Comparison of ENCODE assay signal across 22 cellular contexts in the genomic region with DNA sequence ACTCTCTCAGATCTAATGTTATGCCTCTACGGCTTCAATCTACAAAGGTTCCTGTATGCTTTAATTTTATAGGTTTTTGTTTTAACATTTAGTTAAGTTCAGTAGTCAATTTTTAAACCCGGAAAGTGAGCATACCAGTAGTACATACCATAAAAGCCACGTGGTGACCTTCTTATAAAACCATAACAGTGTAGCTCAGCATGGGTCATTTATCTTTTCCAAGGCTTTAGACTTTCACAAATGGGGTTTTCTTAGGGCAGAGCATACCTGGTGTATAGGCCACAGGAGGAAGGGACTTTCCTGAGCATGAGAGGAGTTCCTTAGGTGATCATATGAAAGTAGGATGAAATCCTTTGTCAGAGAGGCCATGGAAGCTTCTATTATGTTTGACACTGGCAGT. TPM values are rescaled to one million over a fixed set of nuclear protein-coding genes. Genes with fewer than 3 reads are reported as not detected.
"Had no signal": no experiment of that assay in that cellular context is flagged by ENCODE, and none has a peak within 500 bp of the region (broad histone marks: within the 10 kb centered on the region; RNA-seq: fewer than 3 reads in every experiment).

No MANE protein-coding gene starts in this region.

- H3K36me3 Mint-ChIP-seq: activated CD4-positive, alpha-beta memory T cell treated with anti-CD3 and anti-CD28 coated beads for 36 hours; activated naive CD4-positive, alpha-beta T cell treated with anti-CD3 and anti-CD28 coated beads, Interleukin-2, amount 50 U/mL, for 72 hours; T-cell had no signal

- H3K27ac ChIP-seq: cardiac muscle cell, colonic mucosa, ovary, SK-N-MC, suprapubic skin, upper lobe of left lung, VCaP had no signal

- H3K9me3 ChIP-seq: colonic mucosa, ovary, suprapubic skin, upper lobe of left lung had no signal

- H3K27ac Mint-ChIP-seq: activated CD4-positive, alpha-beta memory T cell treated with anti-CD3 and anti-CD28 coated beads for 36 hours; activated CD4-positive, alpha-beta T cell treated with anti-CD3 and anti-CD28 coated beads for 36 hours; activated naive CD4-positive, alpha-beta T cell treated with anti-CD3 and anti-CD28 coated beads, Interleukin-2, amount 50 U/mL, for 72 hours; T-cell had no signal

- H3K27me3 Mint-ChIP-seq: activated CD4-positive, alpha-beta memory T cell treated with anti-CD3 and anti-CD28 coated beads for 36 hours; activated CD4-positive, alpha-beta T cell treated with anti-CD3 and anti-CD28 coated beads for 36 hours; T-cell had no signal

- H3K36me3 ChIP-seq: cardiac muscle cell, colonic mucosa, ovary, upper lobe of left lung had no signal

- H3K27me3 ChIP-seq: cardiac muscle cell, colonic mucosa, ovary, suprapubic skin, upper lobe of left lung had no signal

- ATAC-seq: activated CD4-positive, alpha-beta T cell treated with anti-CD3 and anti-CD28 coated beads for 36 hours; activated T-cell treated with anti-CD3 and anti-CD28 coated beads, Interleukin-2, amount 50 U/mL, for 4 hours; esophagus mucosa; Right ventricle myocardium inferior; T-cell had no signal

- H3K4me3 ChIP-seq: cardiac muscle cell, colonic mucosa, ovary, SK-N-MC, suprapubic skin, upper lobe of left lung had no signal

- DNase-seq: activated CD4-positive, alpha-beta memory T cell treated with anti-CD3 and anti-CD28 coated beads for 36 hours; activated CD4-positive, alpha-beta T cell treated with anti-CD3 and anti-CD28 coated beads for 36 hours; activated effector memory CD4-positive, alpha-beta T cell treated with anti-CD3 and anti-CD28 coated beads, Interleukin-2, amount 50 U/mL, for 16 hours; activated T-cell treated with anti-CD3 and anti-CD28 coated beads, Interleukin-2, amount 50 U/mL, for 4 hours; anterior cingulate cortex; colonic mucosa; hypothalamus; kidney glomerular epithelial cell; ovary; stimulated activated naive CD4-positive, alpha-beta T cell treated with Interleukin-2 at 50 U/mL for 16 hours; T-cell; T1000; upper lobe of left lung had no signal

- H3K4me1 Mint-ChIP-seq: activated CD4-positive, alpha-beta T cell treated with anti-CD3 and anti-CD28 coated beads for 36 hours; T-cell had no signal

- H3K4me3 Mint-ChIP-seq: activated CD4-positive, alpha-beta memory T cell treated with anti-CD3 and anti-CD28 coated beads for 36 hours; activated CD4-positive, alpha-beta T cell treated with anti-CD3 and anti-CD28 coated beads for 36 hours; activated T-cell treated with anti-CD3 and anti-CD28 coated beads, Interleukin-2, amount 50 U/mL, for 4 hours; neural crest cell; T-cell had no signal

- H3K4me1 ChIP-seq: colonic mucosa had no signal

- H3K9me3 Mint-ChIP-seq: activated CD4-positive, alpha-beta memory T cell treated with anti-CD3 and anti-CD28 coated beads for 36 hours; activated naive CD4-positive, alpha-beta T cell treated with anti-CD3 and anti-CD28 coated beads, Interleukin-2, amount 50 U/mL, for 72 hours; activated T-cell treated with anti-CD3 and anti-CD28 coated beads, Interleukin-2, amount 50 U/mL, for 4 hours; neural crest cell; T-cell had no signal

RNA-seq across cellular contexts. Expression of a gene that starts 23.2 kb away (rescaled TPM):
- total RNA-seq: activated CD4-positive, alpha-beta memory T cell treated with anti-CD3 and anti-CD28 coated beads for 36 hours; activated CD4-positive, alpha-beta T cell treated with anti-CD3 and anti-CD28 coated beads for 36 hours; activated naive CD4-positive, alpha-beta T cell treated with anti-CD3 and anti-CD28 coated beads, Interleukin-2, amount 50 U/mL, for 72 hours; activated T-cell treated with anti-CD3 and anti-CD28 coated beads, Interleukin-2, amount 50 U/mL, for 4 hours; cardiac muscle cell; glomerular endothelial cell; neural crest cell; T-cell had no signal
- polyA plus RNA-seq: cardiac muscle cell had no signal

RNA-seq across cellular contexts. Expression of a gene that starts 30.3 kb away (rescaled TPM):
- total RNA-seq: activated CD4-positive, alpha-beta memory T cell treated with anti-CD3 and anti-CD28 coated beads for 36 hours; activated CD4-positive, alpha-beta T cell treated with anti-CD3 and anti-CD28 coated beads for 36 hours; activated naive CD4-positive, alpha-beta T cell treated with anti-CD3 and anti-CD28 coated beads, Interleukin-2, amount 50 U/mL, for 72 hours; activated T-cell treated with anti-CD3 and anti-CD28 coated beads, Interleukin-2, amount 50 U/mL, for 4 hours; cardiac muscle cell; glomerular endothelial cell; neural crest cell; T-cell had no signal
